ENCODE assay signal across 17 cellular contexts in genomic region chr16:4260360-4260759, GRCh38. TPM values are rescaled to one million over a fixed set of nuclear protein-coding genes. Genes with fewer than 3 reads are reported as not detected.
DNase-seq lines count a peak whose midpoint lies in the region; ATAC-seq, FAIRE-seq and TF ChIP-seq lines count a peak whose summit lies in the region.
"Had no signal": no experiment of that assay in that cellular context is flagged by ENCODE, and none has a peak within 500 bp of the region (broad histone marks: within the 10 kb centered on the region; RNA-seq: fewer than 3 reads in every experiment).

No MANE protein-coding gene starts in this region.

- H3K27ac ChIP-seq in kidney (ENCODE audit: low read depth in 2 of 2, low read length in 2 of 2) (no peak overlapping the region), upper lobe of right lung (no peak overlapping the region)
- H3K27ac ChIP-seq: neural progenitor cell had no signal

- DNase-seq in NCI-H1417 treated with DMSO at 0.1 percent for 48 hours (lab: John Stamatoyannopoulos, UW), result peak; percentile 27
- DNase-seq in NCI-H345 treated with DMSO at 0.1 percent for 48 hours (lab: John Stamatoyannopoulos, UW; ENCODE audit: unreplicated experiment), result peak; percentile 96
- peak; percentile 82 for DNase-seq in kidney
- DNase-seq in upper lobe of right lung, result peak; percentile 92
- no peak for DNase-seq in activated CD4-positive, alpha-beta T cell treated with anti-CD3 and anti-CD28 coated beads, Interleukin-2, amount 50 U/mL, for 48 hours
- DNase-seq: activated CD4-positive, alpha-beta memory T cell treated with anti-CD3 and anti-CD28 coated beads, Interleukin-2, amount 10 ng/mL, durations not matched to agents 7 days and 5 days; dermis blood vessel endothelial cell; GDM1; SHP77 treated with DMSO at 0.1 percent for 48 hours; stimulated activated naive CD4-positive, alpha-beta T cell treated with Interleukin-2 at 50 U/mL for 16 hours had no signal

- H3K4me3 ChIP-seq in kidney (ENCODE audit: low read length in 2 of 2) (no peak overlapping the region), upper lobe of right lung (no peak overlapping the region)
- H3K4me3 ChIP-seq: HAP-1, neural progenitor cell had no signal

- ATAC-seq in upper lobe of right lung, result peak; percentile 84
- no peak for ATAC-seq in GM21825 (IDR thresholded peaks at IDR 0.05; ENCODE audit: unreplicated experiment)
- no peak for ATAC-seq in GM21381 (IDR thresholded peaks at IDR 0.05; ENCODE audit: unreplicated experiment)

- no peak overlapping the region for H3K9ac ChIP-seq in kidney (ENCODE audit: low read length in 2 of 2)
- H3K9ac ChIP-seq: neural progenitor cell had no signal

- H3K36me3 ChIP-seq in kidney (ENCODE audit: control insufficient read depth in 1 of 2, insufficient read depth in 2 of 2, low read length in 2 of 2) (peaks cover 0 to 7% of the 10 kb centered on the region in 2 donors), upper lobe of right lung (peaks cover 19% of the 10 kb centered on the region)

- intact Hi-C loops in kidney (cut with DNase I) (loop anchor here (10.0 kb wide), 1 partner anchor 276 kb away; no protein-coding TSS in a partner anchor), upper lobe of right lung (cut with DNase I) (no loop called here)

- TF ChIP-seq CTCF in kidney (IDR thresholded peaks at IDR 0.05; ENCODE audit: borderline replicate concordance, extremely low read depth, insufficient read depth) (no peak), upper lobe of right lung (IDR thresholded peaks at IDR 0.05) (no peak)

- no peaks in the 10 kb centered on the region for H3K27me3 ChIP-seq in upper lobe of right lung
- H3K27me3 ChIP-seq: neural progenitor cell had no signal

- peaks cover 0 to 5% of the 10 kb centered on the region in 2 donors for H3K4me1 ChIP-seq in kidney (ENCODE audit: control insufficient read depth in 1 of 2, insufficient read depth in 1 of 2, low read depth in 1 of 2, low read length in 2 of 2)
- H3K4me1 ChIP-seq in upper lobe of right lung, result peaks cover 11% of the 10 kb centered on the region
- H3K4me1 ChIP-seq: neural progenitor cell had no signal

- no peak for FAIRE-seq in kidney (lab: Jason Lieb, UNC)
- FAIRE-seq: astrocyte had no signal

- H3K9me3 ChIP-seq in kidney (ENCODE audit: control insufficient read depth in 1 of 2, low read length in 2 of 2) (no peaks in the 10 kb centered on the region), upper lobe of right lung (no peaks in the 10 kb centered on the region)
- H3K9me3 ChIP-seq: HAP-1 had no signal

RNA-seq across cellular contexts. Expression of gene TFAP4, which starts 12.5 kb away (rescaled TPM):
- 11.9 TPM for total RNA-seq in kidney
- polyA plus RNA-seq in kidney (ENCODE audit: insufficient read depth, low read depth, low replicate concordance), result 3.2 TPM
- 9.6 TPM for total RNA-seq in upper lobe of right lung

RNA-seq across cellular contexts. Expression of gene SRL, which starts 18.5 kb away (rescaled TPM):
- total RNA-seq in kidney (3.3 TPM), upper lobe of right lung (0.64 TPM)
- 2.6 TPM for polyA plus RNA-seq in kidney (ENCODE audit: insufficient read depth, low read depth, low replicate concordance)
- total RNA-seq: activated CD4-positive, alpha-beta memory T cell treated with anti-CD3 and anti-CD28 coated beads, Interleukin-2, amount 10 ng/mL, durations not matched to agents 7 days and 5 days; astrocyte; LHCN-M2 had no signal
- polyA plus RNA-seq: CD14-positive monocyte had no signal

RNA-seq across cellular contexts. Expression of gene GLIS2, which starts 55.5 kb away (rescaled TPM):
- total RNA-seq in kidney (68.7 TPM), upper lobe of right lung (34.1 TPM)
- polyA plus RNA-seq in kidney (ENCODE audit: insufficient read depth, low read depth, low replicate concordance), result 35.6 TPM
- polyA plus RNA-seq: CD14-positive monocyte had no signal

Comparison
In these comparisons a context has a peak if more than half of its experiments do, and no peak if none do; other contexts are left out.
1. DNase-seq: peak in NCI-H1417 treated with DMSO at 0.1 percent for 48 hours (single experiment), NCI-H345 treated with DMSO at 0.1 percent for 48 hours (single experiment), kidney (single experiment) and upper lobe of right lung (single experiment); none in activated CD4-positive, alpha-beta T cell treated with anti-CD3 and anti-CD28 coated beads, Interleukin-2, amount 50 U/mL, for 48 hours (0 of 2).